10 cellular contexts compared by ENCODE assay signal in the genomic region with DNA sequence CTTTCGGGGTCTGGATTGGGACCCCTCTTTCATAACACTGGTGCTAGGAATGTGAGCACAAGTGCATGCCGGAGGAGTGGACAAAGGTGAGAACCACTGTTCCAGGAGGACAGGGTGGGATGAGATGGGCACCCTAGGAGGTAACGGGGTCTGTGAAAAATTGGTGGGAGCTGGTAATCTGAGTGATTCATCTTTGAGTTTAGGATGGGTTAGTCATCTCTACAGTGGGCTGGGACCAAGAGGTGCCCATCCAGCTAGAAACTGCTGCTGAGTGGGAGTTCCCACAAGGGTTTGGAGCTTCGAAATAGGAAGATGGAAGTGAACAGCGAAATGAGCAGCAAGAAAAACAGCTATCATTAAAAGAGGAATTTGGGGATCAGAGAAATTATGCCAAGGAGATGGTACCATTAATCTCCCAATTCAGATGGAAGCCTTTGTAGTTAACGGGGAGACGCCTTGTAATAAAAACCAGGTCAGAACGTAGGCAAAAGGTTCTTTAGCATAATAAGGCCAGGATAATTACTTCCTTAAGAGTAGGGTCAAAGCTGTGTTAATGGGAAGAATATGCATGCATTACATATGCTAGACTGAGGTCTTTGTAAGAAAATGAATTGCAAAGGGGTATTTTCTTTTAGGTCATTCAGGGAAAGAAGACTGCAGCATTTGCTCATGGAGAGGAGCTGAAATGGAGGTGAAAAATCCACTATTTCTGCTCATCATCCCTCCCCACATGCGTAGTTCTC.
"Had no signal": no experiment of that assay in that cellular context is flagged by ENCODE, and none has a peak within 500 bp of the region (broad histone marks: within the 10 kb centered on the region; RNA-seq: fewer than 3 reads in every experiment).

No MANE protein-coding gene starts in this region.

- DNase-seq: activated CD4-positive, alpha-beta T cell treated with anti-CD3 and anti-CD28 coated beads for 1 hour; activated CD4-positive, alpha-beta T cell treated with anti-CD3 and anti-CD28 coated beads, Interleukin-2, amount 50 U/mL, for 48 hours; activated naive CD8-positive, alpha-beta T cell treated with anti-CD3 and anti-CD28 coated beads, Interleukin-2, amount 10 ng/mL, durations not matched to agents 7 days and 5 days; activated T-cell treated with anti-CD3 and anti-CD28 coated beads, Interleukin-2, amount 50 U/mL, for 72 hours; anterior cingulate cortex; left ventricle myocardium superior; mesenchymal stem cell; nephron progenitor cell; stimulated activated CD4-positive, alpha-beta T cell treated with anti-CD3 and anti-CD28 coated beads, Interleukin-12 subunit alpha, Interleukin-12 subunit beta, amount 100 ng/mL, for 4 hours; stimulated activated naive CD4-positive, alpha-beta T cell treated with Interleukin-2 at 50 U/mL for 16 hours had no signal
